ENCODE assay signal across 8 cellular contexts in the genomic region with DNA sequence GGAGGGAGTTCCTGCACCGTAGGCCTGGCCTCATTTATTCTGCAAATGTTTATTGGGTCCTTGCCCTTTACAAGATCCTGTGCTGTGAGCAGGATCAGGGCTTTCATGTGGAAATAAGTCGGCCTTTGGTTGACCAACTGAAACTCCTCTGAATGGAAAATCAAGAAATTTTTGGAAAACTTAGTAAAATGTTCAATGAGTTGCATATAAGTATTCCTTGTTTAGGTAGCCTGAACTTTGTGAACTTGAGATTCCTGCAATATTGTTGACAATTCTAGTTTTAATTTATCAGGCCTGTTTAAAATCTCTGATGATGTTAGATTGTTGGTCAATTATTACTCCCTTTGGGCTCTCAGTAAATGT. TPM values are rescaled to one million over a fixed set of nuclear protein-coding genes. Genes with fewer than 3 reads are reported as not detected.
DNase-seq lines count a peak whose midpoint lies in the region; ATAC-seq and TF ChIP-seq lines count a peak whose summit lies in the region.

No MANE protein-coding gene starts in this region.

- peaks cover 0 to 61% (median 55%) of the 10 kb centered on the region in 4 donors for H3K4me1 ChIP-seq in sigmoid colon

- peak overlapping the region; percentile 95 to 99 (median 96) for H3K27ac ChIP-seq in sigmoid colon

- H3K4me3 ChIP-seq in GM12875 (ENCODE audit: low read depth, low read length) (peak overlapping the region; percentile 84), WI38 (ENCODE audit: low read depth, low read length) (peak overlapping the region; percentile 84), sigmoid colon (peak overlapping the region; percentile 62 to 91 (median 84))

- intact Hi-C loops in sigmoid colon (cut with DNase I), result loop anchor here (1.0 to 10.0 kb wide), 2 partner anchors 35 to 59 kb away; a partner anchor contains a TSS

- TF ChIP-seq CTCF in GM12875 (IDR thresholded peaks at IDR 0.05; ENCODE audit: borderline replicate concordance, insufficient read depth, low read depth, low read length), result no peak
- TF ChIP-seq CTCF in WI38 (IDR thresholded peaks at IDR 0.05; ENCODE audit: low read depth, low read length), result no peak
- no peak for TF ChIP-seq CTCF in sigmoid colon (IDR thresholded peaks at IDR 0.05)

- TF ChIP-seq EP300 in sigmoid colon (IDR thresholded peaks at IDR 0.05), result no peak

- 0 to 1% methylated on average over 2 of the region's 2 CpGs for WGBS in sigmoid colon, 2 donors

- ATAC-seq in HG03045 (IDR thresholded peaks at IDR 0.05; ENCODE audit: unreplicated experiment), result no peak

- H3K27me3 ChIP-seq in sigmoid colon, result no peaks in the 10 kb centered on the region

- peaks cover 0 to 21% (median under 1%) of the 10 kb centered on the region in 4 donors for H3K36me3 ChIP-seq in sigmoid colon

- DNase-seq in glomerular endothelial cell (ENCODE audit: extremely low read depth, low read depth, low spot score), result peak; percentile 9
- no peak for DNase-seq in sigmoid colon
- DNase-seq in DMS153 (lab: John Stamatoyannopoulos, UW), result no peak
- no peak for DNase-seq in amygdala (lab: John Stamatoyannopoulos, UW)
- no peak for DNase-seq in NCI-H187 (lab: John Stamatoyannopoulos, UW)

- TF ChIP-seq POLR2A in sigmoid colon (IDR thresholded peaks at IDR 0.05), result no peak

- no peaks in the 10 kb centered on the region for H3K9me3 ChIP-seq in sigmoid colon

RNA-seq across cellular contexts. Expression of a gene that starts 1.1 kb away (rescaled TPM):
- 21.7 and 25.1 TPM in 2 replicates for total RNA-seq in glomerular endothelial cell
- 10 to 100 TPM; 18.1 to 30.2 (median 25.9) TPM for total RNA-seq in sigmoid colon
- 10 to 100 TPM in 1 of 3 donors, 1 to 10 TPM in 2; 7.2 to 15.8 (median 8.1) TPM for polyA plus RNA-seq in sigmoid colon

RNA-seq across cellular contexts. Expression of a gene that starts 35.0 kb away (rescaled TPM):
- total RNA-seq in glomerular endothelial cell, result 446 and 509 TPM in 2 replicates
- 100 to 1,000 TPM; 254 to 278 (median 267) TPM for total RNA-seq in sigmoid colon
- polyA plus RNA-seq in sigmoid colon, result 100 to 1,000 TPM in 1 of 3 donors, 10 to 100 TPM in 2; 58.3 to 177 (median 77.2) TPM

RNA-seq across cellular contexts. Expression of a gene that starts 52.9 kb away (rescaled TPM):
- total RNA-seq in glomerular endothelial cell (3.0 TPM in 1 of 2 replicates, not detected in the other), sigmoid colon (under 1 TPM in 1 of 4 donors, not detected in 3; 0.66 TPM)
- polyA plus RNA-seq in sigmoid colon, result under 1 TPM in 1 of 3 donors, not detected in 2; 0.13 TPM
